14 cellular contexts compared by ENCODE assay signal in genomic region chr2:64104944-64105343, GRCh38. TPM values are rescaled to one million over a fixed set of nuclear protein-coding genes. Genes with fewer than 3 reads are reported as not detected.
A peak's percentile ranks its signal among the peaks of the same experiment; 100 is the strongest.
DNase-seq lines count a peak whose midpoint lies in the region; ATAC-seq and TF ChIP-seq lines count a peak whose summit lies in the region.
"Had no signal": no experiment of that assay in that cellular context is flagged by ENCODE, and none has a peak within 500 bp of the region (broad histone marks: within the 10 kb centered on the region; RNA-seq: fewer than 3 reads in every experiment).

No MANE protein-coding gene starts in this region.

- peaks cover 16% of the 10 kb centered on the region for H3K4me1 ChIP-seq in HEK293 (ENCODE audit: control insufficient read depth, insufficient read depth, low read length)
- peaks cover 0 to 42% (median 8%) of the 10 kb centered on the region in 4 donors for H3K4me1 ChIP-seq in tibial nerve

- no peak for TF ChIP-seq EP300 in tibial nerve (IDR thresholded peaks at IDR 0.05)

- WGBS in tibial nerve, 2 donors = 51 to 57% methylated on average over 1 of the region's 1 CpG

- CTCF ChIA-PET in HEK293 (lab: Yijun Ruan, JAX) = interaction anchor here (0.6 to 1.4 kb wide), 3 partner anchors 38 to 507 kb away, joined by 3 read pairs; no protein-coding TSS in a partner anchor

- H3K27ac ChIP-seq in HEK293 (ENCODE audit: extremely low read depth, low read depth, low read length) = no peak overlapping the region
- H3K27ac ChIP-seq in tibial nerve = no peak overlapping the region
- H3K27ac ChIP-seq: lower lobe of right lung had no signal

- H3K36me3 ChIP-seq in HEK293 (ENCODE audit: control insufficient read depth in 2 of 2, insufficient read depth in 1 of 2, low read length in 2 of 2) (peaks cover 0 to 4% of the 10 kb centered on the region in 2 experiments; a peak in 1 of 3 replicates), tibial nerve (peaks cover 0 to 37% (median 0%) of the 10 kb centered on the region in 3 donors)
- H3K36me3 ChIP-seq: prostate gland had no signal

- ATAC-seq in SK-N-SH treated with all-trans-retinoic acid at 6 μM for 48 hours = no peak
- ATAC-seq: activated CD4-positive, alpha-beta T cell treated with anti-CD3 and anti-CD28 coated beads for 36 hours had no signal

- DNase-seq in A172 (ENCODE audit: low spot score) (peak; percentile 10), kidney glomerular epithelial cell (lab: John Stamatoyannopoulos, UW) (peak; percentile 55), tibial nerve (ENCODE audit: low spot score in 2 of 2) (no peak), RKO (ENCODE audit: low spot score) (no peak), NCI-H345 (lab: John Stamatoyannopoulos, UW) (no peak), HK-2 (ENCODE audit: unreplicated experiment) (no peak)
- DNase-seq: activated CD4-positive, alpha-beta T cell treated with anti-CD3 and anti-CD28 coated beads for 36 hours; GDM1; hypothalamus; lower lobe of right lung; stimulated activated CD4-positive, alpha-beta T cell treated with anti-CD3 and anti-CD28 coated beads, Interleukin-1b, Interleukin-23, amount 100 ng/mL, for 48 hours had no signal

- POLR2A ChIA-PET in HEK293 (lab: Yijun Ruan, JAX) = no interaction called here

- TF ChIP-seq POLR2A in tibial nerve (IDR thresholded peaks at IDR 0.05) = no peak

- H3K9me3 ChIP-seq in HEK293 (ENCODE audit: control insufficient read depth, insufficient read depth, low read depth, low read length) (no peaks in the 10 kb centered on the region), tibial nerve (no peaks in the 10 kb centered on the region)
- H3K9me3 ChIP-seq: lower lobe of right lung, prostate gland had no signal

- no peaks in the 10 kb centered on the region for H3K27me3 ChIP-seq in tibial nerve

- TF ChIP-seq CTCF in HEK293 (tag by site-specific recombination; IDR thresholded peaks at IDR 0.05) (no peak), tibial nerve (IDR thresholded peaks at IDR 0.05) (no peak)

- H3K4me3 ChIP-seq in HEK293 (ENCODE audit: low read depth, low read length) (no peak overlapping the region), tibial nerve (no peak overlapping the region)
- H3K4me3 ChIP-seq: lower lobe of right lung, prostate gland had no signal

TF ChIP-seq in HEK293, 187 proteins besides CTCF, POLR2A, EP300 and RAD21 (continues in another document):
- TF ChIP-seq GLIS1 (tag by site-specific recombination; IDR thresholded peaks at IDR 0.05) = no peak
- no peak for TF ChIP-seq ZSCAN5A (tag by site-specific recombination; IDR thresholded peaks at IDR 0.05)
- no peak for TF ChIP-seq ZNF274 (IDR thresholded peaks at IDR 0.05; ENCODE audit: low read length)
- TF ChIP-seq ZNF274 (tag by site-specific recombination; IDR thresholded peaks at IDR 0.05; ENCODE audit: borderline replicate concordance) = no peak
- TF ChIP-seq, protein P1, sequence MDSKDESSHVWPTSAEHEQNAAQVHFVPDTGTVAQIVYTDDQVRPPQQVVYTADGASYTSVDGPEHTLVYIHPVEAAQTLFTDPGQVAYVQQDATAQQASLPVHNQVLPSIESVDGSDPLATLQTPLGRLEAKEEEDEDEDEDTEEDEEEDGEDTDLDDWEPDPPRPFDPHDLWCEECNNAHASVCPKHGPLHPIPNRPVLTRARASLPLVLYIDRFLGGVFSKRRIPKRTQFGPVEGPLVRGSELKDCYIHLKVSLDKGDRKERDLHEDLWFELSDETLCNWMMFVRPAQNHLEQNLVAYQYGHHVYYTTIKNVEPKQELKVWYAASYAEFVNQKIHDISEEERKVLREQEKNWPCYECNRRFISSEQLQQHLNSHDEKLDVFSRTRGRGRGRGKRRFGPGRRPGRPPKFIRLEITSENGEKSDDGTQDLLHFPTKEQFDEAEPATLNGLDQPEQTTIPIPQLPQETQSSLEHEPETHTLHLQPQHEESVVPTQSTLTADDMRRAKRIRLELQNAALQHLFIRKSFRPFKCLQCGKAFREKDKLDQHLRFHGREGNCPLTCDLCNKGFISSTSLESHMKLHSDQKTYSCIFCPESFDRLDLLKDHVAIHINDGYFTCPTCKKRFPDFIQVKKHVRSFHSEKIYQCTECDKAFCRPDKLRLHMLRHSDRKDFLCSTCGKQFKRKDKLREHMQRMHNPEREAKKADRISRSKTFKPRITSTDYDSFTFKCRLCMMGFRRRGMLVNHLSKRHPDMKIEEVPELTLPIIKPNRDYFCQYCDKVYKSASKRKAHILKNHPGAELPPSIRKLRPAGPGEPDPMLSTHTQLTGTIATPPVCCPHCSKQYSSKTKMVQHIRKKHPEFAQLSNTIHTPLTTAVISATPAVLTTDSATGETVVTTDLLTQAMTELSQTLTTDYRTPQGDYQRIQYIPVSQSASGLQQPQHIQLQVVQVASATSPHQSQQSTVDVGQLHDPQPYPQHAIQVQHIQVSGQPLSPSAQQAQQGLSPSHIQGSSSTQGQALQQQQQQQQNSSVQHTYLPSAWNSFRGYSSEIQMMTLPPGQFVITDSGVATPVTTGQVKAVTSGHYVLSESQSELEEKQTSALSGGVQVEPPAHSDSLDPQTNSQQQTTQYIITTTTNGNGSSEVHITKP (tag by site-specific recombination; IDR thresholded peaks at IDR 0.05) = 0 out of 2 replicates have a peak, but pooled peaks have one; percentile 15
- peak; percentile 21; the same call in 1 of the 2 replicates for TF ChIP-seq ZSCAN16 (tag by site-specific recombination; IDR thresholded peaks at IDR 0.05)

TF ChIP-seq in SK-N-SH treated with all-trans-retinoic acid at 6 μM for 48 hours, 23 proteins besides CTCF, POLR2A, EP300 and RAD21 (continues in another document):
- TF ChIP-seq PPARA (CRISPR knock-in tag; IDR thresholded peaks at IDR 0.05; ENCODE audit: borderline replicate concordance) (no peak), TCF4 (CRISPR knock-in tag; IDR thresholded peaks at IDR 0.05; ENCODE audit: borderline replicate concordance) (no peak), TOX (CRISPR knock-in tag; IDR thresholded peaks at IDR 0.05; ENCODE audit: borderline replicate concordance) (no peak), OSR1 (CRISPR knock-in tag; IDR thresholded peaks at IDR 0.05) (no peak), RARB (CRISPR knock-in tag; IDR thresholded peaks at IDR 0.05) (no peak), ZFP3 (CRISPR knock-in tag; IDR thresholded peaks at IDR 0.05) (no peak), ZNF565 (CRISPR knock-in tag; conservative IDR thresholded peaks at IDR 0.05; ENCODE audit: low read depth) (no peak), BACH2 (CRISPR knock-in tag; IDR thresholded peaks at IDR 0.05; ENCODE audit: borderline replicate concordance) (no peak), ZFP30 (CRISPR knock-in tag; IDR thresholded peaks at IDR 0.05) (no peak), ISL1 (CRISPR knock-in tag; IDR thresholded peaks at IDR 0.05) (peak; percentile 63), GLIS3 (CRISPR knock-in tag; IDR thresholded peaks at IDR 0.05) (no peak), ZC3H10 (CRISPR knock-in tag; IDR thresholded peaks at IDR 0.05) (no peak), ESRRG (CRISPR knock-in tag; IDR thresholded peaks at IDR 0.05) (no peak), POU6F1 (CRISPR knock-in tag; IDR thresholded peaks at IDR 0.05; ENCODE audit: borderline replicate concordance, low read depth) (no peak)
- TF ChIP-seq, protein P2, sequence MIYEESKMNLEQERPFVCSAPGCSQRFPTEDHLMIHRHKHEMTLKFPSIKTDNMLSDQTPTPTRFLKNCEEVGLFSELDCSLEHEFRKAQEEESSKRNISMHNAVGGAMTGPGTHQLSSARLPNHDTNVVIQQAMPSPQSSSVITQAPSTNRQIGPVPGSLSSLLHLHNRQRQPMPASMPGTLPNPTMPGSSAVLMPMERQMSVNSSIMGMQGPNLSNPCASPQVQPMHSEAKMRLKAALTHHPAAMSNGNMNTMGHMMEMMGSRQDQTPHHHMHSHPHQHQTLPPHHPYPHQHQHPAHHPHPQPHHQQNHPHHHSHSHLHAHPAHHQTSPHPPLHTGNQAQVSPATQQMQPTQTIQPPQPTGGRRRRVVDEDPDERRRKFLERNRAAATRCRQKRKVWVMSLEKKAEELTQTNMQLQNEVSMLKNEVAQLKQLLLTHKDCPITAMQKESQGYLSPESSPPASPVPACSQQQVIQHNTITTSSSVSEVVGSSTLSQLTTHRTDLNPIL (CRISPR knock-in tag; IDR thresholded peaks at IDR 0.05; ENCODE audit: low read depth) = 0 out of 2 replicates have a peak, but pooled peaks have one; percentile 13
- TF ChIP-seq, protein P3, sequence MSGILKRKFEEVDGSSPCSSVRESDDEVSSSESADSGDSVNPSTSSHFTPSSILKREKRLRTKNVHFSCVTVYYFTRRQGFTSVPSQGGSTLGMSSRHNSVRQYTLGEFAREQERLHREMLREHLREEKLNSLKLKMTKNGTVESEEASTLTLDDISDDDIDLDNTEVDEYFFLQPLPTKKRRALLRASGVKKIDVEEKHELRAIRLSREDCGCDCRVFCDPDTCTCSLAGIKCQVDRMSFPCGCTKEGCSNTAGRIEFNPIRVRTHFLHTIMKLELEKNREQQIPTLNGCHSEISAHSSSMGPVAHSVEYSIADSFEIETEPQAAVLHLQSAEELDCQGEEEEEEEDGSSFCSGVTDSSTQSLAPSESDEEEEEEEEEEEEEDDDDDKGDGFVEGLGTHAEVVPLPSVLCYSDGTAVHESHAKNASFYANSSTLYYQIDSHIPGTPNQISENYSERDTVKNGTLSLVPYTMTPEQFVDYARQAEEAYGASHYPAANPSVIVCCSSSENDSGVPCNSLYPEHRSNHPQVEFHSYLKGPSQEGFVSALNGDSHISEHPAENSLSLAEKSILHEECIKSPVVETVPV (CRISPR knock-in tag; IDR thresholded peaks at IDR 0.05) = 0 out of 2 replicates have a peak, but pooled peaks have one; percentile 27

RNA-seq across cellular contexts. Expression of gene PELI1, which starts 39.3 kb away (rescaled TPM):
- 3.6 and 5.6 TPM in 2 replicates for total RNA-seq in A172 (2014; rRNA removed; shearing (Covaris generic))
- 10 to 100 TPM; 18.4 to 31.0 (median 24.6) TPM for total RNA-seq in tibial nerve

Comparison
In these comparisons a context has a peak if more than half of its experiments do, and no peak if none do; other contexts are left out.
1. DNase-seq: peak in A172 (single experiment) and kidney glomerular epithelial cell (single experiment); none in tibial nerve (0 of 2), RKO (single experiment), NCI-H345 (single experiment) and HK-2 (single experiment).